Comparison of ENCODE assay signal across 20 cellular contexts in the genomic region with DNA sequence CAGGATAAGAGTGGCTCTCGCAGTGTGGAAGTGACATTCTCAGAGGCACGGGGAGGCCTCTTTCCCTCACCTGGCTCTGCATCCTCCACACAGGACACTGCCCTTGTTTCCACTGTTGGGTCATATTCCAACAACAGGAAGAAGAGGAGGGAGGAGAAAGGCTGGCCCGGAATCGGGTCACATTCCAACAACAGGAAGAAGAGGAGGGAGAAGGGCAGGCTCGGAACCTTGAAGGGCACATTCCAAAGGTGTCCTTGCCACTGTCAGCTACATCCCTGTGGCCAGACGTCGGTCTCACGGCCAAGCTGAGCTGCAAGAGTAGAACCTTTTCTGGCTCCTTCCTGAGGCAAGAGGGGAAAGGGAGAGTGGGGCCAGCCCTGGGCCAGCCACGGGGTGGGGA. TPM values are rescaled to one million over a fixed set of nuclear protein-coding genes. Genes with fewer than 3 reads are reported as not detected.
DNase-seq lines count a peak whose midpoint lies in the region; ATAC-seq and TF ChIP-seq lines count a peak whose summit lies in the region.
"Had no signal": no experiment of that assay in that cellular context is flagged by ENCODE, and none has a peak within 500 bp of the region (broad histone marks: within the 10 kb centered on the region; RNA-seq: fewer than 3 reads in every experiment).

No MANE protein-coding gene starts in this region.

- H3K27me3 ChIP-seq in right cardiac atrium (ENCODE audit: control insufficient read depth, insufficient read depth) (no peaks in the 10 kb centered on the region), spleen (replicated peaks in 1 of 7) (peaks cover 0 to 64% (median 0%) of the 10 kb centered on the region in 7 donors)

- TF ChIP-seq CTCF in endothelial cell (IDR thresholded peaks at IDR 0.05; ENCODE audit: unreplicated experiment) (no peak), nephron progenitor cell (IDR thresholded peaks at IDR 0.05) (no peak), spleen (IDR thresholded peaks at IDR 0.05 in 8 of 11, conservative IDR thresholded peaks at IDR 0.05 in 3 of 11) (no peak)

- peaks cover 8% of the 10 kb centered on the region for H3K9me3 Mint-ChIP-seq in endothelial cell (ENCODE audit: unreplicated experiment)
- peaks cover 20% of the 10 kb centered on the region for H3K9me3 Mint-ChIP-seq in nephron progenitor cell

- no peak overlapping the region for H3K4me3 ChIP-seq in right cardiac atrium (ENCODE audit: low read length)
- no peak overlapping the region for H3K4me3 ChIP-seq in spleen
- H3K4me3 ChIP-seq: GM12878, HAP-1 had no signal

- WGBS in right cardiac atrium, result 32% methylated on average over 9 of the region's 9 CpGs
- WGBS in spleen, 5 donors, result 35 to 42% (median 41%) methylated on average over 9 of the region's 9 CpGs

- H3K27me3 Mint-ChIP-seq in endothelial cell (ENCODE audit: unreplicated experiment), result peaks cover 11% of the 10 kb centered on the region
- peaks cover 28% of the 10 kb centered on the region for H3K27me3 Mint-ChIP-seq in nephron progenitor cell (ENCODE audit: low read depth, poor library complexity)

- intact Hi-C loops in left ventricle myocardium superior (cut with micrococcal nuclease) (no loop called here), right cardiac atrium (cut with DNase I) (no loop called here), spleen (cut with DNase I; ENCODE audit: low total_unique reads) (no loop called here)

- DNase-seq in left ventricle myocardium superior (peak; percentile 8), right cardiac atrium (no peak), endothelial cell (ENCODE audit: low spot score) (peak; percentile 31), nephron progenitor cell (no peak), spleen (peak; percentile 49), Ammon's horn (ENCODE audit: low spot score) (no peak), NCI-H2171 (lab: John Stamatoyannopoulos, UW) (no peak)
- DNase-seq: ACHN; BE2C; CD4-positive, alpha-beta memory T cell; DMS79; GOT3 had no signal

- H3K27ac ChIP-seq in right cardiac atrium (ENCODE audit: low read length) (no peak overlapping the region), spleen (peak overlapping the region in 4 of 8 donors; percentile 34 to 65 (median 50))
- H3K27ac ChIP-seq: C4-2B, HL-60 had no signal

- H3K36me3 ChIP-seq in spleen, result no peaks in the 10 kb centered on the region
- H3K36me3 ChIP-seq: BE2C, HAP-1 had no signal

- ATAC-seq in left ventricle myocardium superior, result no peak
- no peak for ATAC-seq in right cardiac atrium
- no peak for ATAC-seq in HG03159 (IDR thresholded peaks at IDR 0.05; ENCODE audit: unreplicated experiment)
- ATAC-seq: GM12878 had no signal

- TF ChIP-seq POLR2A in spleen (IDR thresholded peaks at IDR 0.05), result no peak

- H3K4me1 Mint-ChIP-seq in endothelial cell (ENCODE audit: unreplicated experiment), result peaks cover 30% of the 10 kb centered on the region
- peaks cover 56% of the 10 kb centered on the region for H3K4me1 Mint-ChIP-seq in nephron progenitor cell
- H3K4me1 Mint-ChIP-seq: IgD-negative memory B cell had no signal

- peak overlapping the region; percentile 81 for H3K27ac Mint-ChIP-seq in endothelial cell (ENCODE audit: unreplicated experiment)
- peak overlapping the region; percentile 74 for H3K27ac Mint-ChIP-seq in nephron progenitor cell
- H3K27ac Mint-ChIP-seq: CD4-positive, alpha-beta memory T cell; IgD-negative memory B cell had no signal

- H3K36me3 Mint-ChIP-seq in endothelial cell (ENCODE audit: low read depth, unreplicated experiment) (no peaks in the 10 kb centered on the region), nephron progenitor cell (ENCODE audit: low read depth) (peaks cover 6% of the 10 kb centered on the region)
- H3K36me3 Mint-ChIP-seq: CD4-positive, alpha-beta memory T cell; IgD-negative memory B cell had no signal

- H3K4me3 Mint-ChIP-seq in endothelial cell (ENCODE audit: unreplicated experiment) (no peak overlapping the region), nephron progenitor cell (no peak overlapping the region)
- H3K4me3 Mint-ChIP-seq: CD4-positive, alpha-beta memory T cell; IgD-negative memory B cell had no signal

- H3K4me1 ChIP-seq in right cardiac atrium (ENCODE audit: control insufficient read depth, insufficient read depth, low read length), result no peaks in the 10 kb centered on the region
- H3K4me1 ChIP-seq in spleen, result peaks cover 0 to 11% (median 0%) of the 10 kb centered on the region in 6 donors
- H3K4me1 ChIP-seq: BE2C, HAP-1 had no signal

- H3K9me3 ChIP-seq in right cardiac atrium (ENCODE audit: control insufficient read depth, low read length) (no peaks in the 10 kb centered on the region), spleen (peaks cover 0 to 22% (median 13%) of the 10 kb centered on the region in 8 donors)
- H3K9me3 ChIP-seq: BE2C had no signal

RNA-seq across cellular contexts. Expression of gene CHRNA4, which starts 25.4 kb away (rescaled TPM):
- total RNA-seq in left ventricle myocardium superior (1.8 TPM), right cardiac atrium (under 1 TPM in 3 of 4 donors, not detected in 1; 0.17 to 0.54 (median 0.38) TPM), endothelial cell (ENCODE audit: unreplicated experiment) (2.6 TPM), spleen (10 to 100 TPM in 1 of 7 donors, 1 to 10 TPM in 4, under 1 TPM in 2; 0.74 to 13.8 (median 1.7) TPM)
- polyA plus RNA-seq in right cardiac atrium (0.02 TPM), spleen (under 1 TPM in 2 of 3 donors, not detected in 1; 0.15 to 0.86 TPM)
- total RNA-seq: CD4-positive, alpha-beta memory T cell had no signal
- polyA plus RNA-seq: CD4-positive, alpha-beta memory T cell; IgD-negative memory B cell had no signal

RNA-seq across cellular contexts. Expression of gene COL20A1, which starts 42.7 kb away (rescaled TPM):
- total RNA-seq in left ventricle myocardium superior, result not detected
- total RNA-seq in right cardiac atrium, result not detected
- not detected for polyA plus RNA-seq in right cardiac atrium
- total RNA-seq in endothelial cell (ENCODE audit: unreplicated experiment), result not detected
- 1 to 10 TPM in 2 of 7 donors, under 1 TPM in 3, not detected in 2; 0.23 to 2.1 (median 0.77) TPM for total RNA-seq in spleen
- under 1 TPM; 0.12 to 0.77 (median 0.43) TPM for polyA plus RNA-seq in spleen
- total RNA-seq: A172, G401, GM12878 had no signal
- polyA plus RNA-seq: CD4-positive, alpha-beta memory T cell; GM12878; IgD-negative memory B cell had no signal

Comparison
In these comparisons a context has a peak if more than half of its experiments do, and no peak if none do; other contexts are left out.
1. DNase-seq: peak in left ventricle myocardium superior (single experiment), endothelial cell (single experiment) and spleen (single experiment); none in right cardiac atrium (0 of 3), nephron progenitor cell (single experiment), Ammon's horn (single experiment) and NCI-H2171 (single experiment).